In the genomic region with DNA sequence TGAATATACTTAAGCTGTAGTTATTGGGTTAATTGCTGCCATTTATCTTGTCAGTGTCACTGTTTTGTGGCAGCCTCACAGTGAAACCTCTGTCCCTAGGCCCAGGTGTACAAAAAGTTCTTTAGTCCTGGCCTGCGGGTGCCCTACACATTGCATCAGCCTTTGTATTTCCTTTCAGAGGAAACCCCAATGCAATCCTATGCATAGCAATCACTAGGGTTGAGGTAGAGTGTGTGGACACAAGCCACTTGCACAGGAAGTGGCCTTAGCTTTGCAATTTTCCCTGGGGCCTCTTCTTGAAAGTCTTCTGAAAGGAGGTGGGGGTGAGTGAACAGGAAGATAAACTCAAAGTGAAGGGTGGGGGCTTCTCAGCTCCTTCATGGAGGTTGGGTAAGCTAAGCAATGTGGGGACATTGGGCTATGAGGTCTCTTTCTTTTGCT, we compare ENCODE assay signal across 9 cellular contexts. TPM values are rescaled to one million over a fixed set of nuclear protein-coding genes. Genes with fewer than 3 reads are reported as not detected.
DNase-seq lines count a peak whose midpoint lies in the region; ATAC-seq and TF ChIP-seq lines count a peak whose summit lies in the region.
"Had no signal": no experiment of that assay in that cellular context is flagged by ENCODE, and none has a peak within 500 bp of the region (broad histone marks: within the 10 kb centered on the region; RNA-seq: fewer than 3 reads in every experiment).

No MANE protein-coding gene starts in this region.

- DNase-seq in MV-4-11 (lab: John Stamatoyannopoulos, UW) = peak; percentile 95
- DNase-seq in lower lobe of right lung = no peak
- no peak for DNase-seq in ascending aorta (ENCODE audit: low spot score in 2 of 2)
- no peak for DNase-seq in kidney tubule cell (ENCODE audit: low spot score)
- DNase-seq in NCI-H146 treated with DMSO at 0.1 percent for 48 hours (lab: John Stamatoyannopoulos, UW; ENCODE audit: unreplicated experiment) = no peak
- no peak for DNase-seq in esophagus muscularis mucosa (ENCODE audit: extremely low spot score)

- TF ChIP-seq POLR2A in esophagus muscularis mucosa (IDR thresholded peaks at IDR 0.05; ENCODE audit: low read depth) = no peak

- H3K27ac ChIP-seq in lower lobe of right lung = peak overlapping the region; percentile 36
- H3K27ac ChIP-seq in ascending aorta = no peak overlapping the region
- H3K27ac ChIP-seq in esophagus muscularis mucosa (replicated peaks in 1 of 4) = no peak overlapping the region

- H3K9me3 ChIP-seq in lower lobe of right lung = no peaks in the 10 kb centered on the region
- no peaks in the 10 kb centered on the region for H3K9me3 ChIP-seq in ascending aorta
- no peaks in the 10 kb centered on the region for H3K9me3 ChIP-seq in esophagus muscularis mucosa

- H3K4me3 ChIP-seq in lower lobe of right lung = no peak overlapping the region
- H3K4me3 ChIP-seq in ascending aorta = no peak overlapping the region
- no peak overlapping the region for H3K4me3 ChIP-seq in esophagus muscularis mucosa

- WGBS in esophagus muscularis mucosa = 70% methylated on average over 1 of the region's 1 CpG

- TF ChIP-seq CTCF in lower lobe of right lung (IDR thresholded peaks at IDR 0.05) (no peak), ascending aorta (IDR thresholded peaks at IDR 0.05) (no peak), esophagus muscularis mucosa (IDR thresholded peaks at IDR 0.05) (no peak)

- peak; percentile 39 for ATAC-seq in GM18520 (IDR thresholded peaks at IDR 0.05; ENCODE audit: unreplicated experiment)
- peak; percentile 46 for ATAC-seq in HG02588 (IDR thresholded peaks at IDR 0.05; ENCODE audit: unreplicated experiment)
- peak; percentile 46 to 74 for ATAC-seq in lower lobe of right lung
- ATAC-seq: left colon had no signal

- no peak for TF ChIP-seq EP300 in esophagus muscularis mucosa (IDR thresholded peaks at IDR 0.05)

- H3K4me1 ChIP-seq in lower lobe of right lung (no peaks in the 10 kb centered on the region), ascending aorta (no peaks in the 10 kb centered on the region), esophagus muscularis mucosa (no peaks in the 10 kb centered on the region)

- H3K27me3 ChIP-seq in lower lobe of right lung (ENCODE audit: low read depth) (no peaks in the 10 kb centered on the region), ascending aorta (no peaks in the 10 kb centered on the region), esophagus muscularis mucosa (peaks cover 0 to 2% (median 0%) of the 10 kb centered on the region in 4 donors)

- intact Hi-C loops in lower lobe of right lung (cut with DNase I) (no loop called here), ascending aorta (cut with DNase I) (no loop called here), esophagus muscularis mucosa (cut with DNase I) (no loop called here)

- no peaks in the 10 kb centered on the region for H3K36me3 ChIP-seq in lower lobe of right lung
- no peaks in the 10 kb centered on the region for H3K36me3 ChIP-seq in ascending aorta
- H3K36me3 ChIP-seq in esophagus muscularis mucosa = no peaks in the 10 kb centered on the region

RNA-seq across cellular contexts. Expression of gene VSIG4, which starts 27.8 kb away (rescaled TPM):
- total RNA-seq in lower lobe of right lung (569 TPM), ascending aorta (157 TPM), esophagus muscularis mucosa (100 to 1,000 TPM in 3 of 4 donors, 10 to 100 TPM in 1; 64.0 to 164 (median 114) TPM)
